In the genomic region with DNA sequence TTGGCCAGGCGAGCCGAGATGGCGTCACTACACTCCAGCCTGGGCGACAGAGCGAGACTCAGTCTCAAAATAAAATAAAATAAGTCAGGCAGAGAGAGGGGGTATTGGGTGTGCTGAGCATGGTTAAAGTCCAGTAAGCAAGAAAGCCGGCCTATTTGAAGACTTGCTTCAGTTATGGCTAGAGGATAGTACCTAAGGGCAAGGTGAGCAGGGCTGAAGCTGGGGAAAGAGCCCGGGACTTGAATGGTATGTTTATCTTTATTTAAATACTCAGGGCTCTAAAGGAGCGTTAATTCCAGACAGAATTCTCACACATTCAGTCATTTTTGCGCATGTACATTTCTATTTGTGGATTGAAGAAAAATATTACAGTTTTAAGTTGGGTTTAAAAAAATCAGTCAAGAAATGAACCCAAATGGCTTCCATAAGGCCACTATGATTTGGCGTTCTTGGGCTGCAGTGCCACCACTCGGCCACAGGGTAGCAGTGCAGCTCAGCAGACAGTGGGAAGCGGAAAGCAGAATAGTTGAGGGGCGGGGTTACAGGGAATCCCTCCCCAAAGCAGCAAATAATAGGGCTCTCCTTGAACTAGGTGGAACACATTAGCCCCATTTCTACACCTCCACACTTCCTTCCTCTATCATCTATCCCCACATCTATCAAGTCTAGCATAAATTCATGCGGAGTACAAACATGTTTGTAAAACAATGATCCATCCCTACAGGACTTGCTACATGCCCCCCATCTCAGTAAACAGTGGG, we compare ENCODE assay signal across 8 cellular contexts. TPM values are rescaled to one million over a fixed set of nuclear protein-coding genes. Genes with fewer than 3 reads are reported as not detected.
DNase-seq lines count a peak whose midpoint lies in the region; ATAC-seq and TF ChIP-seq lines count a peak whose summit lies in the region.

No MANE protein-coding gene starts in this region.

- no peak overlapping the region for H3K27ac ChIP-seq in hepatocyte

- WGBS in hepatocyte (ENCODE audit: low lambda C conversion rate, missing lambda C conversion rate) = 46% methylated on average over 13 of the region's 14 CpGs

- no peaks in the 10 kb centered on the region for H3K9me2 ChIP-seq in hepatocyte (replicated peaks; ENCODE audit: insufficient read depth)

- H3K36me3 ChIP-seq in hepatocyte (replicated peaks; ENCODE audit: insufficient read depth, low read depth) = no peaks in the 10 kb centered on the region

- H3K4me3 ChIP-seq in hepatocyte (no peak overlapping the region), skeletal muscle cell (ENCODE audit: low read depth, low read length) (no peak overlapping the region)

- peak; percentile 97 for TF ChIP-seq CTCF in hepatocyte (IDR thresholded peaks at IDR 0.05; ENCODE audit: poor library complexity)

- no peaks in the 10 kb centered on the region for H3K27me3 ChIP-seq in hepatocyte

- H2AFZ ChIP-seq in hepatocyte = peak overlapping the region; percentile 45

- DNase-seq in 8988T (peak; percentile 27), NCI-H1930 (lab: John Stamatoyannopoulos, UW) (peak; percentile 49 to 63), T1000 (lab: John Stamatoyannopoulos, UW) (peak; percentile 63), astrocyte of the hippocampus (ENCODE audit: low read depth, low spot score) (peak; percentile 92), hepatocyte (ENCODE audit: low spot score) (peak; percentile 92), skeletal muscle cell (ENCODE audit: low read depth) (peak; percentile 54)

- H3K9me3 ChIP-seq in hepatocyte (ENCODE audit: low read depth) = no peaks in the 10 kb centered on the region

- ATAC-seq in GM18502 (IDR thresholded peaks at IDR 0.05; ENCODE audit: poor library complexity, unreplicated experiment) (peak; percentile 99), HG02938 (IDR thresholded peaks at IDR 0.05; ENCODE audit: unreplicated experiment) (peak; percentile 96)

- no peaks in the 10 kb centered on the region for H3K4me1 ChIP-seq in hepatocyte (ENCODE audit: insufficient read depth)

- H3K79me2 ChIP-seq in hepatocyte = no peaks in the 10 kb centered on the region

- H3K4me2 ChIP-seq in hepatocyte = peak overlapping the region; percentile 9

- no peaks in the 10 kb centered on the region for H4K20me1 ChIP-seq in hepatocyte (ENCODE audit: insufficient read depth, poor library complexity, severe bottlenecking)

RNA-seq across cellular contexts. Expression of gene SH3D19, which starts 37.2 kb away (rescaled TPM):
- total RNA-seq in hepatocyte = 54.7 and 61.6 TPM in 2 replicates
- polyA plus RNA-seq in hepatocyte = 28.2 and 31.9 TPM in 2 replicates

RNA-seq across cellular contexts. Expression of gene FHIP1A, which starts 46.4 kb away (rescaled TPM):
- 7.1 and 21.7 TPM in 2 replicates for total RNA-seq in hepatocyte
- 1.8 and 2.0 TPM in 2 replicates for polyA plus RNA-seq in hepatocyte

Comparison
In these comparisons a context has a peak if more than half of its experiments do, and no peak if none do; other contexts are left out.
1. DNase-seq: peak in every context shown above with its lines; median percentile 92 in astrocyte of the hippocampus; 92 in hepatocyte; 63 in T1000; 56 in NCI-H1930; 54 in skeletal muscle cell; 27 in 8988T.